ENCODE assay signal across 26 cellular contexts in genomic region chr10:13019280-13019679, GRCh38. TPM values are rescaled to one million over a fixed set of nuclear protein-coding genes. Genes with fewer than 3 reads are reported as not detected.
DNase-seq lines count a peak whose midpoint lies in the region; ATAC-seq and TF ChIP-seq lines count a peak whose summit lies in the region.
"Had no signal": no experiment of that assay in that cellular context is flagged by ENCODE, and none has a peak within 500 bp of the region (broad histone marks: within the 10 kb centered on the region; RNA-seq: fewer than 3 reads in every experiment).

No MANE protein-coding gene starts in this region.

- no peaks in the 10 kb centered on the region for H3K36me3 ChIP-seq in brain microvascular endothelial cell (replicated peaks)
- H3K36me3 ChIP-seq: BE2C had no signal

- peaks cover 12% of the 10 kb centered on the region for H3K27me3 Mint-ChIP-seq in activated CD4-positive, alpha-beta T cell treated with anti-CD3 and anti-CD28 coated beads for 36 hours
- peaks cover 6% of the 10 kb centered on the region for H3K27me3 Mint-ChIP-seq in activated CD4-positive, alpha-beta T cell treated with anti-CD3 and anti-CD28 coated beads, Interleukin-2, amount 10 ng/mL, durations not matched to agents 7 days and 5 days
- H3K27me3 Mint-ChIP-seq in activated naive CD8-positive, alpha-beta T cell treated with anti-CD3 and anti-CD28 coated beads for 36 hours, result peaks cover 5% of the 10 kb centered on the region
- H3K27me3 Mint-ChIP-seq in activated naive CD8-positive, alpha-beta T cell treated with anti-CD3 and anti-CD28 coated beads, Interleukin-2, amount 50 U/mL, for 24 hours, result peaks cover 19% of the 10 kb centered on the region
- H3K27me3 Mint-ChIP-seq in stimulated activated naive CD8-positive, alpha-beta T cell treated with anti-CD3 and anti-CD28 coated beads, Interleukin-15, amount 100 ng/mL, for 72 hours, result peaks cover 12% of the 10 kb centered on the region

- H3K4me1 Mint-ChIP-seq in activated CD4-positive, alpha-beta T cell treated with anti-CD3 and anti-CD28 coated beads for 36 hours, result no peaks in the 10 kb centered on the region
- H3K4me1 Mint-ChIP-seq in activated CD4-positive, alpha-beta T cell treated with anti-CD3 and anti-CD28 coated beads, Interleukin-2, amount 10 ng/mL, durations not matched to agents 7 days and 5 days, result no peaks in the 10 kb centered on the region
- peaks cover 3% of the 10 kb centered on the region for H3K4me1 Mint-ChIP-seq in activated naive CD8-positive, alpha-beta T cell treated with anti-CD3 and anti-CD28 coated beads for 36 hours
- no peaks in the 10 kb centered on the region for H3K4me1 Mint-ChIP-seq in activated naive CD8-positive, alpha-beta T cell treated with anti-CD3 and anti-CD28 coated beads, Interleukin-2, amount 50 U/mL, for 24 hours
- H3K4me1 Mint-ChIP-seq in stimulated activated naive CD8-positive, alpha-beta T cell treated with anti-CD3 and anti-CD28 coated beads, Interleukin-15, amount 100 ng/mL, for 72 hours, result no peaks in the 10 kb centered on the region
- H3K4me1 Mint-ChIP-seq: CD14-positive monocyte, IgD-negative memory B cell had no signal

- no peaks in the 10 kb centered on the region for H3K27me3 ChIP-seq in brain microvascular endothelial cell (replicated peaks)

- ATAC-seq in activated CD4-positive, alpha-beta T cell treated with anti-CD3 and anti-CD28 coated beads for 36 hours, result no peak
- no peak for ATAC-seq in activated naive CD8-positive, alpha-beta T cell treated with anti-CD3 and anti-CD28 coated beads, Interleukin-2, amount 50 U/mL, for 24 hours
- ATAC-seq in stimulated activated naive CD8-positive, alpha-beta T cell treated with anti-CD3 and anti-CD28 coated beads, Interleukin-15, amount 100 ng/mL, for 72 hours, result peak; percentile 52
- ATAC-seq: HCT116 had no signal

- intact Hi-C loops in activated CD4-positive, alpha-beta T cell treated with anti-CD3 and anti-CD28 coated beads for 36 hours (cut with DNase I, micrococcal nuclease), result no loop called here

- H3K9me3 Mint-ChIP-seq in activated CD4-positive, alpha-beta T cell treated with anti-CD3 and anti-CD28 coated beads for 36 hours (ENCODE audit: low read depth), result peaks cover 19% of the 10 kb centered on the region
- H3K9me3 Mint-ChIP-seq in activated CD4-positive, alpha-beta T cell treated with anti-CD3 and anti-CD28 coated beads, Interleukin-2, amount 10 ng/mL, durations not matched to agents 7 days and 5 days, result peaks cover 6% of the 10 kb centered on the region
- peaks cover 7% of the 10 kb centered on the region for H3K9me3 Mint-ChIP-seq in activated naive CD8-positive, alpha-beta T cell treated with anti-CD3 and anti-CD28 coated beads for 36 hours
- H3K9me3 Mint-ChIP-seq in activated naive CD8-positive, alpha-beta T cell treated with anti-CD3 and anti-CD28 coated beads, Interleukin-2, amount 50 U/mL, for 24 hours, result peaks cover 24% of the 10 kb centered on the region
- H3K9me3 Mint-ChIP-seq in stimulated activated naive CD8-positive, alpha-beta T cell treated with anti-CD3 and anti-CD28 coated beads, Interleukin-15, amount 100 ng/mL, for 72 hours, result peaks cover 10 to 22% of the 10 kb centered on the region in 2 donors

- peak; percentile 25 for DNase-seq in activated CD4-positive, alpha-beta T cell treated with anti-CD3 and anti-CD28 coated beads for 36 hours
- no peak for DNase-seq in activated CD4-positive, alpha-beta T cell treated with anti-CD3 and anti-CD28 coated beads, Interleukin-2, amount 10 ng/mL, durations not matched to agents 7 days and 5 days
- DNase-seq in activated naive CD8-positive, alpha-beta T cell treated with anti-CD3 and anti-CD28 coated beads for 36 hours, result peak; percentile 11
- no peak for DNase-seq in activated naive CD8-positive, alpha-beta T cell treated with anti-CD3 and anti-CD28 coated beads, Interleukin-2, amount 50 U/mL, for 24 hours
- DNase-seq in brain microvascular endothelial cell (no peak), ecto neural progenitor cell (ENCODE audit: low spot score) (no peak)
- no peak for DNase-seq in stimulated activated naive CD8-positive, alpha-beta T cell treated with anti-CD3 and anti-CD28 coated beads, Interleukin-15, amount 100 ng/mL, for 72 hours
- DNase-seq: ACHN; BE2C; CD8-positive, alpha-beta memory T cell; DMS 273 treated with DMSO at 0.1 percent for 48 hours; DMS79; EL; GDM1; NCI-H1048; NCI-H1417; NCI-H1694; NCI-H2029 treated with DMSO at 0.1 percent for 48 hours; NCI-H446 treated with DMSO at 0.1 percent for 48 hours; NCI-H526 treated with DMSO at 0.1 percent for 48 hours; Right ventricle myocardium superior; RPMI8226 had no signal

- H3K4me3 Mint-ChIP-seq in activated CD4-positive, alpha-beta T cell treated with anti-CD3 and anti-CD28 coated beads for 36 hours, result no peak overlapping the region
- no peak overlapping the region for H3K4me3 Mint-ChIP-seq in activated CD4-positive, alpha-beta T cell treated with anti-CD3 and anti-CD28 coated beads, Interleukin-2, amount 10 ng/mL, durations not matched to agents 7 days and 5 days
- no peak overlapping the region for H3K4me3 Mint-ChIP-seq in activated naive CD8-positive, alpha-beta T cell treated with anti-CD3 and anti-CD28 coated beads for 36 hours
- no peak overlapping the region for H3K4me3 Mint-ChIP-seq in activated naive CD8-positive, alpha-beta T cell treated with anti-CD3 and anti-CD28 coated beads, Interleukin-2, amount 50 U/mL, for 24 hours
- no peak overlapping the region for H3K4me3 Mint-ChIP-seq in stimulated activated naive CD8-positive, alpha-beta T cell treated with anti-CD3 and anti-CD28 coated beads, Interleukin-15, amount 100 ng/mL, for 72 hours
- H3K4me3 Mint-ChIP-seq: CD14-positive monocyte; CD8-positive, alpha-beta memory T cell had no signal

- POLR2A ChIA-PET in activated CD4-positive, alpha-beta T cell treated with anti-CD3 and anti-CD28 coated beads for 36 hours (lab: Charles Lee), result no interaction called here
- POLR2A ChIA-PET in activated CD4-positive, alpha-beta T cell treated with anti-CD3 and anti-CD28 coated beads, Interleukin-2, amount 10 ng/mL, durations not matched to agents 7 days and 5 days (lab: Charles Lee), result no interaction called here

- TF ChIP-seq CTCF in brain microvascular endothelial cell (IDR thresholded peaks at IDR 0.05; ENCODE audit: low read depth, low read length, missing control alignments), result no peak

- in situ Hi-C loops in brain microvascular endothelial cell (cut with HindIII; ENCODE audit: low pct_ligation_motif_present, low sequenced_read_pairs), result no loop called here

- H3K4me3 ChIP-seq in brain microvascular endothelial cell (ENCODE audit: low read depth, low read length), result no peak overlapping the region

- H3K36me3 Mint-ChIP-seq in activated CD4-positive, alpha-beta T cell treated with anti-CD3 and anti-CD28 coated beads for 36 hours (ENCODE audit: low read depth), result no peaks in the 10 kb centered on the region
- H3K36me3 Mint-ChIP-seq in activated CD4-positive, alpha-beta T cell treated with anti-CD3 and anti-CD28 coated beads, Interleukin-2, amount 10 ng/mL, durations not matched to agents 7 days and 5 days (ENCODE audit: low read depth), result no peaks in the 10 kb centered on the region
- H3K36me3 Mint-ChIP-seq in activated naive CD8-positive, alpha-beta T cell treated with anti-CD3 and anti-CD28 coated beads for 36 hours, result no peaks in the 10 kb centered on the region
- H3K36me3 Mint-ChIP-seq in activated naive CD8-positive, alpha-beta T cell treated with anti-CD3 and anti-CD28 coated beads, Interleukin-2, amount 50 U/mL, for 24 hours (ENCODE audit: low read depth), result no peaks in the 10 kb centered on the region
- H3K36me3 Mint-ChIP-seq: CD14-positive monocyte; CD8-positive, alpha-beta memory T cell; IgD-negative memory B cell had no signal

- H3K27ac ChIP-seq in brain microvascular endothelial cell, result peak overlapping the region; percentile 79
- H3K27ac ChIP-seq: 22Rv1 had no signal

- no peak overlapping the region for H3K27ac Mint-ChIP-seq in activated CD4-positive, alpha-beta T cell treated with anti-CD3 and anti-CD28 coated beads for 36 hours
- no peak overlapping the region for H3K27ac Mint-ChIP-seq in activated CD4-positive, alpha-beta T cell treated with anti-CD3 and anti-CD28 coated beads, Interleukin-2, amount 10 ng/mL, durations not matched to agents 7 days and 5 days
- H3K27ac Mint-ChIP-seq in activated naive CD8-positive, alpha-beta T cell treated with anti-CD3 and anti-CD28 coated beads for 36 hours, result no peak overlapping the region
- H3K27ac Mint-ChIP-seq in activated naive CD8-positive, alpha-beta T cell treated with anti-CD3 and anti-CD28 coated beads, Interleukin-2, amount 50 U/mL, for 24 hours, result no peak overlapping the region
- H3K27ac Mint-ChIP-seq in stimulated activated naive CD8-positive, alpha-beta T cell treated with anti-CD3 and anti-CD28 coated beads, Interleukin-15, amount 100 ng/mL, for 72 hours, result no peak overlapping the region
- H3K27ac Mint-ChIP-seq: CD14-positive monocyte; CD8-positive, alpha-beta memory T cell; IgD-negative memory B cell had no signal

- CTCF ChIA-PET in activated CD4-positive, alpha-beta T cell treated with anti-CD3 and anti-CD28 coated beads for 36 hours (lab: Charles Lee), result no interaction called here
- CTCF ChIA-PET in activated CD4-positive, alpha-beta T cell treated with anti-CD3 and anti-CD28 coated beads, Interleukin-2, amount 10 ng/mL, durations not matched to agents 7 days and 5 days (lab: Charles Lee), result no interaction called here

RNA-seq across cellular contexts. Expression of gene CCDC3, which starts 17.8 kb away (rescaled TPM):
- under 1 TPM; 0.14 to 0.18 TPM for total RNA-seq in activated CD4-positive, alpha-beta T cell treated with anti-CD3 and anti-CD28 coated beads for 36 hours
- total RNA-seq in activated CD4-positive, alpha-beta T cell treated with anti-CD3 and anti-CD28 coated beads, Interleukin-2, amount 10 ng/mL, durations not matched to agents 7 days and 5 days, result under 1 TPM; 0.10 to 0.12 TPM
- under 1 TPM; 0.06 to 0.14 TPM for total RNA-seq in activated naive CD8-positive, alpha-beta T cell treated with anti-CD3 and anti-CD28 coated beads for 36 hours
- total RNA-seq: CD8-positive, alpha-beta memory T cell had no signal

Comparison
In these comparisons a context has a peak if more than half of its experiments do, and no peak if none do; other contexts are left out.
1. DNase-seq: peak in activated CD4-positive, alpha-beta T cell treated with anti-CD3 and anti-CD28 coated beads for 36 hours (single experiment) and activated naive CD8-positive, alpha-beta T cell treated with anti-CD3 and anti-CD28 coated beads for 36 hours (single experiment); none in activated CD4-positive, alpha-beta T cell treated with anti-CD3 and anti-CD28 coated beads, Interleukin-2, amount 10 ng/mL, durations not matched to agents 7 days and 5 days (single experiment), activated naive CD8-positive, alpha-beta T cell treated with anti-CD3 and anti-CD28 coated beads, Interleukin-2, amount 50 U/mL, for 24 hours (single experiment), brain microvascular endothelial cell (single experiment), stimulated activated naive CD8-positive, alpha-beta T cell treated with anti-CD3 and anti-CD28 coated beads, Interleukin-15, amount 100 ng/mL, for 72 hours (0 of 2) and ecto neural progenitor cell (single experiment).